Comparison of ENCODE assay signal across 3 cellular contexts in the genomic region with DNA sequence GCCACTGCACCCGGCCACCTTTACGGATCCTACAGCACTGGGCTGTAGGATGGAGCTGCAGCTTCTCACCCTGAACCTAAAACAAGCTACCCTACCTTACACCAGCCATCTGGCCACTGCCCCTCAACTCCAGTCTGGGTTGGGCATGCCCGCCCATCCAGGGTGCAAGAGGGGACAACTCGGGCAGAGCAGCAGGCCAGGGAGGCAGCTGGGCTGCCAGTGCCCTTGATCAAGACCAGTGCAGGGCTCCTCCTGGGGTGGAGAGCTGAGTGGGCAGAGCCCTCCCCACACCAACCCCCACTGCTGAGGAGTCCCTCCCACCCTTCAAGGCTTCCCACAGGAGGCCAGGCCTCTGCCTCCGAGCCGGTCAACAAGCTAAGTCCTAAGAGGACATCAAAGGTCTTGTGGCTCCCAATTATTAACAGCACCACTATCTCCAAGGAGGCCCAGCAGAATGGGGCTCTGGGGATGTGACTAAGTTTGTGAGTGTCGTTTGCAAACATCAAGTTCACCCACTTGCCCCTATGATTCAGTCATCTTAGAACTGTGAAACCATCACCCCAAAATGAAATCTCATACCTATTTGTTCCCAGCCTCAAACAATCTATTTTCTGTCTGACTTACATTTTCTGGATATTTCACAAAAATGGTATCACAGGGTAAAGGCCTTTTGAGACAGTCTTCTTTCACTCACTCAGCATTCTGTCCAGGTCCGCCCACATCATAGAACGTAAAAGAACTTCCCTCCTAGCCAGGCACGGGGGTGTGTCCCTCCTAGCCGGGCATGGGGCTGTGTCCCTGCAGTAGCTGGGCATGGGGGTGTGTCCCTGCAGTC.
TF ChIP-seq lines count a peak whose summit lies in the region.

No MANE protein-coding gene starts in this region.

TF ChIP-seq in SK-N-SH, 30 proteins besides CTCF, POLR2A, EP300 and RAD21:
- TF ChIP-seq TCF12 (IDR thresholded peaks at IDR 0.05) (no peak), RCOR1 (IDR thresholded peaks at IDR 0.05; ENCODE audit: low read length) (no peak), MEF2A (IDR thresholded peaks at IDR 0.05; ENCODE audit: borderline replicate concordance, low read depth) (no peak), NFIC (IDR thresholded peaks at IDR 0.05; ENCODE audit: borderline replicate concordance) (no peak), CHD2 (IDR thresholded peaks at IDR 0.05; ENCODE audit: low read length, partially characterized antibody) (no peak), FOXM1 (IDR thresholded peaks at IDR 0.05; ENCODE audit: low read depth) (no peak), RXRA (IDR thresholded peaks at IDR 0.05; ENCODE audit: borderline replicate concordance, low read depth) (no peak), TAF1 (IDR thresholded peaks at IDR 0.05; ENCODE audit: borderline replicate concordance, low read depth, low read length) (no peak), FOXJ3 (CRISPR knock-in tag; IDR thresholded peaks at IDR 0.05) (no peak)
- TF ChIP-seq, protein P1, sequence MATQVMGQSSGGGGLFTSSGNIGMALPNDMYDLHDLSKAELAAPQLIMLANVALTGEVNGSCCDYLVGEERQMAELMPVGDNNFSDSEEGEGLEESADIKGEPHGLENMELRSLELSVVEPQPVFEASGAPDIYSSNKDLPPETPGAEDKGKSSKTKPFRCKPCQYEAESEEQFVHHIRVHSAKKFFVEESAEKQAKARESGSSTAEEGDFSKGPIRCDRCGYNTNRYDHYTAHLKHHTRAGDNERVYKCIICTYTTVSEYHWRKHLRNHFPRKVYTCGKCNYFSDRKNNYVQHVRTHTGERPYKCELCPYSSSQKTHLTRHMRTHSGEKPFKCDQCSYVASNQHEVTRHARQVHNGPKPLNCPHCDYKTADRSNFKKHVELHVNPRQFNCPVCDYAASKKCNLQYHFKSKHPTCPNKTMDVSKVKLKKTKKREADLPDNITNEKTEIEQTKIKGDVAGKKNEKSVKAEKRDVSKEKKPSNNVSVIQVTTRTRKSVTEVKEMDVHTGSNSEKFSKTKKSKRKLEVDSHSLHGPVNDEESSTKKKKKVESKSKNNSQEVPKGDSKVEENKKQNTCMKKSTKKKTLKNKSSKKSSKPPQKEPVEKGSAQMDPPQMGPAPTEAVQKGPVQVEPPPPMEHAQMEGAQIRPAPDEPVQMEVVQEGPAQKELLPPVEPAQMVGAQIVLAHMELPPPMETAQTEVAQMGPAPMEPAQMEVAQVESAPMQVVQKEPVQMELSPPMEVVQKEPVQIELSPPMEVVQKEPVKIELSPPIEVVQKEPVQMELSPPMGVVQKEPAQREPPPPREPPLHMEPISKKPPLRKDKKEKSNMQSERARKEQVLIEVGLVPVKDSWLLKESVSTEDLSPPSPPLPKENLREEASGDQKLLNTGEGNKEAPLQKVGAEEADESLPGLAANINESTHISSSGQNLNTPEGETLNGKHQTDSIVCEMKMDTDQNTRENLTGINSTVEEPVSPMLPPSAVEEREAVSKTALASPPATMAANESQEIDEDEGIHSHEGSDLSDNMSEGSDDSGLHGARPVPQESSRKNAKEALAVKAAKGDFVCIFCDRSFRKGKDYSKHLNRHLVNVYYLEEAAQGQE (IDR thresholded peaks at IDR 0.05; ENCODE audit: low read depth, low read length): no peak
- TF ChIP-seq, protein P2, sequence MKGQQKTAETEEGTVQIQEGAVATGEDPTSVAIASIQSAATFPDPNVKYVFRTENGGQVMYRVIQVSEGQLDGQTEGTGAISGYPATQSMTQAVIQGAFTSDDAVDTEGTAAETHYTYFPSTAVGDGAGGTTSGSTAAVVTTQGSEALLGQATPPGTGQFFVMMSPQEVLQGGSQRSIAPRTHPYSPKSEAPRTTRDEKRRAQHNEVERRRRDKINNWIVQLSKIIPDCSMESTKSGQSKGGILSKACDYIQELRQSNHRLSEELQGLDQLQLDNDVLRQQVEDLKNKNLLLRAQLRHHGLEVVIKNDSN (IDR thresholded peaks at IDR 0.05; ENCODE audit: borderline replicate concordance, low read depth): no peak
- TF ChIP-seq, protein P3, sequence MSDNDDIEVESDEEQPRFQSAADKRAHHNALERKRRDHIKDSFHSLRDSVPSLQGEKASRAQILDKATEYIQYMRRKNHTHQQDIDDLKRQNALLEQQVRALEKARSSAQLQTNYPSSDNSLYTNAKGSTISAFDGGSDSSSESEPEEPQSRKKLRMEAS (IDR thresholded peaks at IDR 0.05; ENCODE audit: low read depth): no peak
- TF ChIP-seq, protein P4, sequence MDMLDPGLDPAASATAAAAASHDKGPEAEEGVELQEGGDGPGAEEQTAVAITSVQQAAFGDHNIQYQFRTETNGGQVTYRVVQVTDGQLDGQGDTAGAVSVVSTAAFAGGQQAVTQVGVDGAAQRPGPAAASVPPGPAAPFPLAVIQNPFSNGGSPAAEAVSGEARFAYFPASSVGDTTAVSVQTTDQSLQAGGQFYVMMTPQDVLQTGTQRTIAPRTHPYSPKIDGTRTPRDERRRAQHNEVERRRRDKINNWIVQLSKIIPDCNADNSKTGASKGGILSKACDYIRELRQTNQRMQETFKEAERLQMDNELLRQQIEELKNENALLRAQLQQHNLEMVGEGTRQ (IDR thresholded peaks at IDR 0.05; ENCODE audit: borderline replicate concordance, low read depth, low read length): no peak

TF ChIP-seq in SK-N-SH treated with all-trans-retinoic acid at 6 μM for 48 hours, 23 proteins besides CTCF, POLR2A, EP300 and RAD21:
- TF ChIP-seq, protein P5, sequence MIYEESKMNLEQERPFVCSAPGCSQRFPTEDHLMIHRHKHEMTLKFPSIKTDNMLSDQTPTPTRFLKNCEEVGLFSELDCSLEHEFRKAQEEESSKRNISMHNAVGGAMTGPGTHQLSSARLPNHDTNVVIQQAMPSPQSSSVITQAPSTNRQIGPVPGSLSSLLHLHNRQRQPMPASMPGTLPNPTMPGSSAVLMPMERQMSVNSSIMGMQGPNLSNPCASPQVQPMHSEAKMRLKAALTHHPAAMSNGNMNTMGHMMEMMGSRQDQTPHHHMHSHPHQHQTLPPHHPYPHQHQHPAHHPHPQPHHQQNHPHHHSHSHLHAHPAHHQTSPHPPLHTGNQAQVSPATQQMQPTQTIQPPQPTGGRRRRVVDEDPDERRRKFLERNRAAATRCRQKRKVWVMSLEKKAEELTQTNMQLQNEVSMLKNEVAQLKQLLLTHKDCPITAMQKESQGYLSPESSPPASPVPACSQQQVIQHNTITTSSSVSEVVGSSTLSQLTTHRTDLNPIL (CRISPR knock-in tag; IDR thresholded peaks at IDR 0.05; ENCODE audit: low read depth): no peak
- TF ChIP-seq OSR1 (CRISPR knock-in tag; IDR thresholded peaks at IDR 0.05) (no peak), ZFP3 (CRISPR knock-in tag; IDR thresholded peaks at IDR 0.05) (no peak), CSDC2 (CRISPR knock-in tag; IDR thresholded peaks at IDR 0.05) (no peak), PPARA (CRISPR knock-in tag; IDR thresholded peaks at IDR 0.05; ENCODE audit: borderline replicate concordance) (no peak), ZNF70 (CRISPR knock-in tag; IDR thresholded peaks at IDR 0.05) (no peak), SNAI2 (CRISPR knock-in tag; IDR thresholded peaks at IDR 0.05) (no peak)
- TF ChIP-seq, protein P6, sequence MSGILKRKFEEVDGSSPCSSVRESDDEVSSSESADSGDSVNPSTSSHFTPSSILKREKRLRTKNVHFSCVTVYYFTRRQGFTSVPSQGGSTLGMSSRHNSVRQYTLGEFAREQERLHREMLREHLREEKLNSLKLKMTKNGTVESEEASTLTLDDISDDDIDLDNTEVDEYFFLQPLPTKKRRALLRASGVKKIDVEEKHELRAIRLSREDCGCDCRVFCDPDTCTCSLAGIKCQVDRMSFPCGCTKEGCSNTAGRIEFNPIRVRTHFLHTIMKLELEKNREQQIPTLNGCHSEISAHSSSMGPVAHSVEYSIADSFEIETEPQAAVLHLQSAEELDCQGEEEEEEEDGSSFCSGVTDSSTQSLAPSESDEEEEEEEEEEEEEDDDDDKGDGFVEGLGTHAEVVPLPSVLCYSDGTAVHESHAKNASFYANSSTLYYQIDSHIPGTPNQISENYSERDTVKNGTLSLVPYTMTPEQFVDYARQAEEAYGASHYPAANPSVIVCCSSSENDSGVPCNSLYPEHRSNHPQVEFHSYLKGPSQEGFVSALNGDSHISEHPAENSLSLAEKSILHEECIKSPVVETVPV (CRISPR knock-in tag; IDR thresholded peaks at IDR 0.05): no peak

TF ChIP-seq in HCT116, 20 proteins besides CTCF, POLR2A, EP300 and RAD21:
- no peak for TF ChIP-seq FOSL1 (IDR thresholded peaks at IDR 0.05; ENCODE audit: low read depth)
- TF ChIP-seq, protein P1 (IDR thresholded peaks at IDR 0.05; ENCODE audit: low read depth): no peak
- TF ChIP-seq SIN3A (IDR thresholded peaks at IDR 0.05; ENCODE audit: low read depth): no peak
